Comparison of ENCODE assay signal across 8 cellular contexts in the genomic region with DNA sequence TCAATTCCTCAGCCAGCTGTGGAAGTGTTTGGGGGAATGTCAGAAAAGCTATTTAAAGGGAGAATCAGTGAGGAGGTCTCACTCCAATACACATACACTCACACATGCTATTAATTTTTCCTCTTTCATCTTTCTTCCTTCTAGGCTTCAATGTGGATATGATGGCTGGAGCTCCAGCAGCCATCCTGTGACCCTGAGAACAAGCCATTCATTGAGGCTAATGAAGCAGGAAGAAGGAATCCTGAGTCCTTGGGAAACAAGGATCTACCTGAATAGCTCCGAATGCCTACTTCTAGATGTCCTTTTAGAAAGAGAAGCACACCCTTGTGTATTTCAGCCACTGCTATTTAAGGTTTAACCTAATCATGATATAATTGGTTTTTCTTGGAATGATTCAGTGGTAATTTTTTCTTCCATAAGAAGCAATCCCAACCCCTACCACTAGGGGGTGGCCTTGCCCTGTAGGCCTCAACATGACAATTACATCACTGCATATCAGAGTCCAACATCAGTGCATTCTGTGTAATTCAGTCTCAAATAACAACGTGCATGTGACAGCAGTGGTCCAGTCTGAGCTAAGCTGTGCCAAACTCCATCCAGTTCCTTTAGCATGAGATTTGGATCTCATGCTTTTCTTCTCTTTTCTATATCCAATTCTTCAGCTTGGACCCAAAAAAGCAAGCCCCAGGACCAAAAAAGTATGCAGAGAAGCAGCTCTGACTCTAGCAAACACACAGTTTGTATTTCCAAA.
DNase-seq lines count a peak whose midpoint lies in the region; ATAC-seq and FAIRE-seq lines count a peak whose summit lies in the region.

No MANE protein-coding gene starts in this region.

- H3K4me1 ChIP-seq in effector memory CD4-positive, alpha-beta T cell (ENCODE audit: control insufficient read depth, insufficient read depth, low read length, poor library complexity, severe bottlenecking), result peaks cover 8% of the 10 kb centered on the region

- CTCF ChIA-PET in activated CD8-positive, alpha-beta T cell treated with anti-CD3 and anti-CD28 coated beads, Interleukin-2, amount 10 ng/mL, durations not matched to agents 7 days and 5 days (lab: Charles Lee), result interaction anchor here (0.6 to 6.6 kb wide), 73 partner anchors 8 to 907 kb away, joined by 3 to 251 read pairs (median 4); partner anchors contain the start of genes PCGF5 and RPP30

- peak overlapping the region; percentile 78 for H3K27ac Mint-ChIP-seq in activated CD8-positive, alpha-beta T cell treated with anti-CD3 and anti-CD28 coated beads, Interleukin-2, amount 10 ng/mL, durations not matched to agents 7 days and 5 days
- H3K27ac Mint-ChIP-seq in stimulated activated effector memory CD8-positive, alpha-beta T cell treated with anti-CD3 and anti-CD28 coated beads, Interleukin-12 subunit alpha, Interleukin-12 subunit beta, amount 100 ng/mL, for 72 hours, result peak overlapping the region; percentile 34

- peaks cover 15% of the 10 kb centered on the region for H3K27me3 Mint-ChIP-seq in activated CD8-positive, alpha-beta T cell treated with anti-CD3 and anti-CD28 coated beads, Interleukin-2, amount 10 ng/mL, durations not matched to agents 7 days and 5 days (ENCODE audit: low read depth)

- H3K4me3 ChIP-seq in effector memory CD4-positive, alpha-beta T cell (ENCODE audit: insufficient read depth, low read depth, low read length, poor library complexity, severe bottlenecking), result no peak overlapping the region

- H3K27me3 ChIP-seq in effector memory CD4-positive, alpha-beta T cell (replicated peaks; ENCODE audit: control insufficient read depth, insufficient read depth, low read length, poor library complexity, severe bottlenecking), result no peaks in the 10 kb centered on the region

- peak overlapping the region; percentile 4 for H3K27ac ChIP-seq in effector memory CD4-positive, alpha-beta T cell (ENCODE audit: insufficient read depth, low read length, poor library complexity, severe bottlenecking)

- FAIRE-seq in GM18507 (lab: Jason Lieb, UNC), result no peak

- peaks cover 38% of the 10 kb centered on the region for H3K4me1 Mint-ChIP-seq in activated CD8-positive, alpha-beta T cell treated with anti-CD3 and anti-CD28 coated beads, Interleukin-2, amount 10 ng/mL, durations not matched to agents 7 days and 5 days (ENCODE audit: low read depth)
- H3K4me1 Mint-ChIP-seq in stimulated activated effector memory CD8-positive, alpha-beta T cell treated with anti-CD3 and anti-CD28 coated beads, Interleukin-12 subunit alpha, Interleukin-12 subunit beta, amount 100 ng/mL, for 72 hours, result peaks cover 45% of the 10 kb centered on the region

- H3K4me3 Mint-ChIP-seq in activated CD8-positive, alpha-beta T cell treated with anti-CD3 and anti-CD28 coated beads, Interleukin-2, amount 10 ng/mL, durations not matched to agents 7 days and 5 days, result peak overlapping the region; percentile 56
- peak overlapping the region; percentile 20 for H3K4me3 Mint-ChIP-seq in stimulated activated effector memory CD8-positive, alpha-beta T cell treated with anti-CD3 and anti-CD28 coated beads, Interleukin-12 subunit alpha, Interleukin-12 subunit beta, amount 100 ng/mL, for 72 hours

- no peaks in the 10 kb centered on the region for H3K36me3 Mint-ChIP-seq in activated CD8-positive, alpha-beta T cell treated with anti-CD3 and anti-CD28 coated beads, Interleukin-2, amount 10 ng/mL, durations not matched to agents 7 days and 5 days (ENCODE audit: low read depth)
- H3K36me3 Mint-ChIP-seq in stimulated activated effector memory CD8-positive, alpha-beta T cell treated with anti-CD3 and anti-CD28 coated beads, Interleukin-12 subunit alpha, Interleukin-12 subunit beta, amount 100 ng/mL, for 72 hours, result no peaks in the 10 kb centered on the region

- POLR2A ChIA-PET in activated CD8-positive, alpha-beta T cell treated with anti-CD3 and anti-CD28 coated beads, Interleukin-2, amount 10 ng/mL, durations not matched to agents 7 days and 5 days (lab: Charles Lee), result interaction anchor here (0.6 to 1.0 kb wide), 3 partner anchors 214 to 941 kb away, joined by 3 read pairs; partner anchors contain the start of gene PCGF5

- H3K9me3 Mint-ChIP-seq in activated CD8-positive, alpha-beta T cell treated with anti-CD3 and anti-CD28 coated beads, Interleukin-2, amount 10 ng/mL, durations not matched to agents 7 days and 5 days (ENCODE audit: insufficient read depth), result no peaks in the 10 kb centered on the region
- H3K9me3 Mint-ChIP-seq in stimulated activated effector memory CD8-positive, alpha-beta T cell treated with anti-CD3 and anti-CD28 coated beads, Interleukin-12 subunit alpha, Interleukin-12 subunit beta, amount 100 ng/mL, for 72 hours, result no peaks in the 10 kb centered on the region

- peak; percentile 39 for ATAC-seq in HG03139 (IDR thresholded peaks at IDR 0.05; ENCODE audit: unreplicated experiment)
- peak; percentile 75 for ATAC-seq in activated CD8-positive, alpha-beta T cell treated with anti-CD3 and anti-CD28 coated beads, Interleukin-2, amount 10 ng/mL, durations not matched to agents 7 days and 5 days
- peak; percentile 77 for ATAC-seq in stimulated activated effector memory CD8-positive, alpha-beta T cell treated with anti-CD3 and anti-CD28 coated beads, Interleukin-12 subunit alpha, Interleukin-12 subunit beta, amount 100 ng/mL, for 72 hours

- no peaks in the 10 kb centered on the region for H3K36me3 ChIP-seq in effector memory CD4-positive, alpha-beta T cell (ENCODE audit: control insufficient read depth, insufficient read depth, low read length)

- DNase-seq in AG08395 (ENCODE audit: low spot score) (peak; percentile 68), GM18507 (ENCODE audit: extremely low spot score, insufficient read length, low read depth) (peak; percentile 23), NCI-H748 (lab: John Stamatoyannopoulos, UW; ENCODE audit: unreplicated experiment) (peak; percentile 72), myocyte (ENCODE audit: low read depth) (peak; percentile 88)
- DNase-seq in activated CD8-positive, alpha-beta T cell treated with anti-CD3 and anti-CD28 coated beads, Interleukin-2, amount 10 ng/mL, durations not matched to agents 7 days and 5 days, result peak; percentile 80
- DNase-seq in effector memory CD4-positive, alpha-beta T cell, result peak; percentile 11 to 50 (median 20)
- DNase-seq in stimulated activated effector memory CD8-positive, alpha-beta T cell treated with anti-CD3 and anti-CD28 coated beads, Interleukin-12 subunit alpha, Interleukin-12 subunit beta, amount 100 ng/mL, for 72 hours (ENCODE audit: low spot score in 2 of 2), result peak; percentile 76 to 84

- no peaks in the 10 kb centered on the region for H3K9me3 ChIP-seq in effector memory CD4-positive, alpha-beta T cell (ENCODE audit: control insufficient read depth, low read length)

Comparison
In these comparisons a context has a peak if more than half of its experiments do, and no peak if none do; other contexts are left out.
1. DNase-seq: peak in every context shown above with its lines; median percentile 88 in myocyte; 80 in activated CD8-positive, alpha-beta T cell treated with anti-CD3 and anti-CD28 coated beads, Interleukin-2, amount 10 ng/mL, durations not matched to agents 7 days and 5 days; 80 in stimulated activated effector memory CD8-positive, alpha-beta T cell treated with anti-CD3 and anti-CD28 coated beads, Interleukin-12 subunit alpha, Interleukin-12 subunit beta, amount 100 ng/mL, for 72 hours; 72 in NCI-H748; 68 in AG08395; 23 in GM18507; 20 in effector memory CD4-positive, alpha-beta T cell.